8 cellular contexts compared by ENCODE assay signal in genomic region chr7:28296571-28297483, GRCh38.
DNase-seq lines count a peak whose midpoint lies in the region; ATAC-seq and TF ChIP-seq lines count a peak whose summit lies in the region.

No MANE protein-coding gene starts in this region.

- no peaks in the 10 kb centered on the region for H3K9me2 ChIP-seq in OCI-LY7 (ENCODE audit: insufficient read depth, low read length)

- DNase-seq in MCF 10A (ENCODE audit: unreplicated experiment) (peak; percentile 65), breast epithelium (ENCODE audit: low spot score in 2 of 2) (no peak), OCI-LY7 (ENCODE audit: low spot score) (peak; percentile 31), immature natural killer cell (peak; percentile 24 to 38 (median 36)), ovary (no peak)
- DNase-seq in activated naive CD4-positive, alpha-beta T cell treated with Interleukin-2 at 50 U/mL for 16 hours: peak; percentile 38
- peak; percentile 19 for DNase-seq in stimulated activated CD8-positive, alpha-beta memory T cell treated with anti-CD3 and anti-CD28 coated beads, Interleukin-7, amount 100 ng/mL, for 24 hours (ENCODE audit: low read depth)

- intact Hi-C loops in MCF 10A (cut with micrococcal nuclease): loop anchor here (5.0 kb wide), 3 partner anchors 110 to 1110 kb away; no protein-coding TSS in a partner anchor
- intact Hi-C loops in breast epithelium (cut with DNase I; ENCODE audit: low total_unique reads): no loop called here
- intact Hi-C loops in OCI-LY7 (cut with micrococcal nuclease; ENCODE audit: unreplicated experiment): no loop called here
- intact Hi-C loops in ovary (cut with DNase I): loop anchor here in 1 of 4 donors (10.0 kb wide), 1 partner anchor 558 kb away; no protein-coding TSS in a partner anchor

- H3K4me3 Mint-ChIP-seq in MCF 10A (ENCODE audit: unreplicated experiment): no peak overlapping the region
- no peak overlapping the region for H3K4me3 Mint-ChIP-seq in immature natural killer cell

- no peaks in the 10 kb centered on the region for H3K9me3 Mint-ChIP-seq in MCF 10A (ENCODE audit: unreplicated experiment)
- H3K9me3 Mint-ChIP-seq in immature natural killer cell: no peaks in the 10 kb centered on the region

- BruUV-seq in MCF 10A (replicated peaks; lab: Mats Ljungman, UMichigan) (no TSS peak), OCI-LY7 (replicated peaks; lab: Mats Ljungman, UMichigan) (no TSS peak)

- H3K36me3 ChIP-seq in breast epithelium (no peaks in the 10 kb centered on the region), OCI-LY7 (ENCODE audit: insufficient read depth, low read length) (no peaks in the 10 kb centered on the region), ovary (no peaks in the 10 kb centered on the region)

- H3K9me3 ChIP-seq in breast epithelium: no peaks in the 10 kb centered on the region
- H3K9me3 ChIP-seq in OCI-LY7 (ENCODE audit: low read length): no peaks in the 10 kb centered on the region
- H3K9me3 ChIP-seq in ovary: no peaks in the 10 kb centered on the region

- no peak overlapping the region for H3K27ac ChIP-seq in breast epithelium
- H3K27ac ChIP-seq in OCI-LY7 (ENCODE audit: low read depth, low read length, poor library complexity, severe bottlenecking): no peak overlapping the region
- no peak overlapping the region for H3K27ac ChIP-seq in ovary

- POLR2A ChIA-PET in MCF 10A (lab: Yijun Ruan, JAX): interaction anchor here (0.6 kb wide), 3 partner anchors 15 to 994 kb away, joined by 3 read pairs; no protein-coding TSS in a partner anchor
- POLR2A ChIA-PET in OCI-LY7 (lab: Charles Lee): interaction anchor here (0.5 to 0.7 kb wide), 4 partner anchors 13 to 664 kb away, joined by 3 read pairs; no protein-coding TSS in a partner anchor

- no peak overlapping the region for H2AFZ ChIP-seq in OCI-LY7 (ENCODE audit: low read length)

- H3K27me3 ChIP-seq in breast epithelium (no peaks in the 10 kb centered on the region), ovary (no peaks in the 10 kb centered on the region)

- TF ChIP-seq CTCF in MCF 10A (IDR thresholded peaks at IDR 0.05; ENCODE audit: unreplicated experiment): peak; percentile 63
- TF ChIP-seq CTCF in breast epithelium (IDR thresholded peaks at IDR 0.05): no peak
- peak; percentile 84 for TF ChIP-seq CTCF in OCI-LY7 (conservative IDR thresholded peaks at IDR 0.05; ENCODE audit: low read length)
- TF ChIP-seq CTCF in ovary (IDR thresholded peaks at IDR 0.05): no peak

- H3K4me2 ChIP-seq in OCI-LY7 (ENCODE audit: low read length): peak overlapping the region; percentile 64; the same call in 1 of the 2 replicates

- no peaks in the 10 kb centered on the region for H4K20me1 ChIP-seq in OCI-LY7 (ENCODE audit: insufficient read depth, low read length)

- TF ChIP-seq POLR2A in breast epithelium (IDR thresholded peaks at IDR 0.05) (no peak), ovary (IDR thresholded peaks at IDR 0.05) (no peak)

- H3K36me3 Mint-ChIP-seq in MCF 10A (ENCODE audit: insufficient read depth, unreplicated experiment) (no peaks in the 10 kb centered on the region), immature natural killer cell (no peaks in the 10 kb centered on the region)

- no peak for ATAC-seq in GM19023 (IDR thresholded peaks at IDR 0.05; ENCODE audit: unreplicated experiment)

- no peak overlapping the region for H3K4me3 ChIP-seq in breast epithelium
- no peak overlapping the region for H3K4me3 ChIP-seq in OCI-LY7 (ENCODE audit: low read depth, low read length, poor library complexity, severe bottlenecking)
- no peak overlapping the region for H3K4me3 ChIP-seq in ovary

- peaks cover 9% of the 10 kb centered on the region for H3K4me1 Mint-ChIP-seq in MCF 10A (ENCODE audit: insufficient read depth, unreplicated experiment)
- H3K4me1 Mint-ChIP-seq in immature natural killer cell: no peaks in the 10 kb centered on the region

- no peak overlapping the region for H3K27ac Mint-ChIP-seq in MCF 10A (ENCODE audit: low read depth, unreplicated experiment)
- H3K27ac Mint-ChIP-seq in immature natural killer cell: no peak overlapping the region

- no peaks in the 10 kb centered on the region for H3K79me2 ChIP-seq in OCI-LY7 (ENCODE audit: insufficient read depth, low read depth, low read length)

- WGBS in ovary, 3 donors: 52 to 59% (median 52%) methylated on average over 4 of the region's 4 CpGs

- H3K27me3 Mint-ChIP-seq in MCF 10A (ENCODE audit: insufficient read depth, unreplicated experiment): no peaks in the 10 kb centered on the region
- H3K27me3 Mint-ChIP-seq in immature natural killer cell (ENCODE audit: low read depth in 3 of 3): peaks cover 1 to 5% (median 2%) of the 10 kb centered on the region in 3 donors

- CTCF ChIA-PET in MCF 10A (lab: Yijun Ruan, JAX) (interaction anchor here (0.6 to 3.4 kb wide), 28 partner anchors 8 to 430 kb away, joined by 3 to 27 read pairs (median 3); no protein-coding TSS in a partner anchor), OCI-LY7 (lab: Charles Lee; ENCODE audit: unreplicated experiment) (interaction anchor here (0.6 kb wide), 1 partner anchor 719 kb away, joined by 3 read pairs; no protein-coding TSS in a partner anchor)

- TF ChIP-seq EP300 in ovary (IDR thresholded peaks at IDR 0.05): no peak

- H3K4me1 ChIP-seq in breast epithelium (no peaks in the 10 kb centered on the region), OCI-LY7 (ENCODE audit: insufficient read depth, low read length, poor library complexity, severe bottlenecking) (peaks cover 18% of the 10 kb centered on the region), ovary (ENCODE audit: insufficient read depth) (no peaks in the 10 kb centered on the region)

Comparison
In these comparisons a context has a peak if more than half of its experiments do, and no peak if none do; other contexts are left out.
1. DNase-seq: peak in MCF 10A (single experiment), OCI-LY7 (single experiment), activated naive CD4-positive, alpha-beta T cell treated with Interleukin-2 at 50 U/mL for 16 hours (single experiment), immature natural killer cell (3 of 3) and stimulated activated CD8-positive, alpha-beta memory T cell treated with anti-CD3 and anti-CD28 coated beads, Interleukin-7, amount 100 ng/mL, for 24 hours (single experiment); none in breast epithelium (0 of 2) and ovary (0 of 5).
2. CTCF ChIP-seq: peak in MCF 10A (single experiment) and OCI-LY7 (single experiment); none in breast epithelium (0 of 3) and ovary (0 of 3).